1 cellular context compared by ENCODE assay signal in the genomic region with DNA sequence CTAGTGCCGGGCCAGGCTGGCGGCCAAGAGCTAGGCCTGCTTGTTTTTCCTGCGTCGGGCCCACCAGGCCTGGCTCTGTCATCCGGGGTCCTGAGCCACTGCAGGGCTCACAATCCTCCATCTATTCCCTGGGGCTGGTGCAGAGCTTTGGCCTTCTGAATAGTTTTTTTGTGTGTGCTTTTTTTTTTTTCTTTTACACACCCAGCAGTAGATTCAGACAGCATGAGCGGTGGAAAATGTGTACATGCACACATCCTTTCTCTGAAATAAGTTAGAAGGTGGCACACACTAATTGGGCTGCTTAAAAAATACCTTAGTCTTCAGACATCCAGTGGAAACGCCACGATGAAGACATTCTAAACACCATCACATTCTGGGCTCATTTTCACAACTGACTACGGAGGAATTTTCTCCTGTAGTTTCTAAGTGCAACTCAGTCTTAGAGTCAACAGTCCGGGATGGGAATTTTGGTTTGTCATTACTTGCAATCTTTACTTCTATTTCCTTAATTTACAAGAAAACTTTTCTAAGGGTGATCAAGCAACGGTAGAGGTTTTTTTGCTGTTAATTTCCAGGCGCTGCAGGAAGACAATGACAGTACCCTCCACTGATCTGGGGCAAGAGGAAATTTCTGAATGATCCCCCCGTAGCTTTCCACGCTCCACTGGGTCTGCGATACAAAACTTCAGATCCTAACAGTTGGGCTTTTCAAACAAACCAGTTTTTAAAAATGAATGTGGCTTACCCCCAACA.
TF ChIP-seq lines count a peak whose summit lies in the region.

No MANE protein-coding gene starts in this region.

TF ChIP-seq in HepG2, 621 proteins besides CTCF, POLR2A, EP300 and RAD21 (continued from another document and continues in another):
- no peak for TF ChIP-seq GPBP1L1 (CRISPR knock-in tag; IDR thresholded peaks at IDR 0.05)
- peak; percentile 60 for TF ChIP-seq YEATS2 (CRISPR knock-in tag; IDR thresholded peaks at IDR 0.05; ENCODE audit: borderline replicate concordance)
- TF ChIP-seq, protein P1, sequence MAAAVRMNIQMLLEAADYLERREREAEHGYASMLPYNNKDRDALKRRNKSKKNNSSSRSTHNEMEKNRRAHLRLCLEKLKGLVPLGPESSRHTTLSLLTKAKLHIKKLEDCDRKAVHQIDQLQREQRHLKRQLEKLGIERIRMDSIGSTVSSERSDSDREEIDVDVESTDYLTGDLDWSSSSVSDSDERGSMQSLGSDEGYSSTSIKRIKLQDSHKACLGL (CRISPR knock-in tag; IDR thresholded peaks at IDR 0.05): no peak
- TF ChIP-seq SUZ12 (IDR thresholded peaks at IDR 0.05; ENCODE audit: low read depth, low read length): no peak
- TF ChIP-seq, protein P2, sequence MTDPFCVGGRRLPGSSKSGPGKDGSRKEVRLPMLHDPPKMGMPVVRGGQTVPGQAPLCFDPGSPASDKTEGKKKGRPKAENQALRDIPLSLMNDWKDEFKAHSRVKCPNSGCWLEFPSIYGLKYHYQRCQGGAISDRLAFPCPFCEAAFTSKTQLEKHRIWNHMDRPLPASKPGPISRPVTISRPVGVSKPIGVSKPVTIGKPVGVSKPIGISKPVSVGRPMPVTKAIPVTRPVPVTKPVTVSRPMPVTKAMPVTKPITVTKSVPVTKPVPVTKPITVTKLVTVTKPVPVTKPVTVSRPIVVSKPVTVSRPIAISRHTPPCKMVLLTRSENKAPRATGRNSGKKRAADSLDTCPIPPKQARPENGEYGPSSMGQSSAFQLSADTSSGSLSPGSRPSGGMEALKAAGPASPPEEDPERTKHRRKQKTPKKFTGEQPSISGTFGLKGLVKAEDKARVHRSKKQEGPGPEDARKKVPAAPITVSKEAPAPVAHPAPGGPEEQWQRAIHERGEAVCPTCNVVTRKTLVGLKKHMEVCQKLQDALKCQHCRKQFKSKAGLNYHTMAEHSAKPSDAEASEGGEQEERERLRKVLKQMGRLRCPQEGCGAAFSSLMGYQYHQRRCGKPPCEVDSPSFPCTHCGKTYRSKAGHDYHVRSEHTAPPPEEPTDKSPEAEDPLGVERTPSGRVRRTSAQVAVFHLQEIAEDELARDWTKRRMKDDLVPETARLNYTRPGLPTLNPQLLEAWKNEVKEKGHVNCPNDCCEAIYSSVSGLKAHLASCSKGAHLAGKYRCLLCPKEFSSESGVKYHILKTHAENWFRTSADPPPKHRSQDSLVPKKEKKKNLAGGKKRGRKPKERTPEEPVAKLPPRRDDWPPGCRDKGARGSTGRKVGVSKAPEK (CRISPR knock-in tag; IDR thresholded peaks at IDR 0.05; ENCODE audit: borderline replicate concordance): no peak
- TF ChIP-seq FOXA1 (IDR thresholded peaks at IDR 0.05): no peak
- TF ChIP-seq FOXA1 (CRISPR knock-in tag; IDR thresholded peaks at IDR 0.05): no peak
- no peak for TF ChIP-seq TOPORS (CRISPR knock-in tag; IDR thresholded peaks at IDR 0.05)
- peak; percentile 23; the same call in 1 of the 2 replicates for TF ChIP-seq KLF12 (CRISPR knock-in tag; IDR thresholded peaks at IDR 0.05; ENCODE audit: borderline replicate concordance)
- no peak for TF ChIP-seq ZNF335 (CRISPR knock-in tag; IDR thresholded peaks at IDR 0.05)
- no peak for TF ChIP-seq ZNF7 (CRISPR knock-in tag; IDR thresholded peaks at IDR 0.05)
- no peak for TF ChIP-seq POLR2AphosphoS5 (IDR thresholded peaks at IDR 0.05; ENCODE audit: low read depth, low read length)
- no peak for TF ChIP-seq NCOA5 (CRISPR knock-in tag; IDR thresholded peaks at IDR 0.05)
- TF ChIP-seq, protein P3, sequence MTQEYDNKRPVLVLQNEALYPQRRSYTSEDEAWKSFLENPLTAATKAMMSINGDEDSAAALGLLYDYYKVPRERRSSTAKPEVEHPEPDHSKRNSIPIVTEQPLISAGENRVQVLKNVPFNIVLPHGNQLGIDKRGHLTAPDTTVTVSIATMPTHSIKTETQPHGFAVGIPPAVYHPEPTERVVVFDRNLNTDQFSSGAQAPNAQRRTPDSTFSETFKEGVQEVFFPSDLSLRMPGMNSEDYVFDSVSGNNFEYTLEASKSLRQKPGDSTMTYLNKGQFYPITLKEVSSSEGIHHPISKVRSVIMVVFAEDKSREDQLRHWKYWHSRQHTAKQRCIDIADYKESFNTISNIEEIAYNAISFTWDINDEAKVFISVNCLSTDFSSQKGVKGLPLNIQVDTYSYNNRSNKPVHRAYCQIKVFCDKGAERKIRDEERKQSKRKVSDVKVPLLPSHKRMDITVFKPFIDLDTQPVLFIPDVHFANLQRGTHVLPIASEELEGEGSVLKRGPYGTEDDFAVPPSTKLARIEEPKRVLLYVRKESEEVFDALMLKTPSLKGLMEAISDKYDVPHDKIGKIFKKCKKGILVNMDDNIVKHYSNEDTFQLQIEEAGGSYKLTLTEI (CRISPR knock-in tag; conservative IDR thresholded peaks at IDR 0.05): no peak
- TF ChIP-seq ZBTB38 (CRISPR knock-in tag; IDR thresholded peaks at IDR 0.05): no peak
- TF ChIP-seq TFDP2 (CRISPR knock-in tag; IDR thresholded peaks at IDR 0.05): peak; percentile 7; the same call in 1 of the 2 replicates
- 0 out of 2 replicates have a peak, but pooled peaks have one; percentile 8 for TF ChIP-seq NCOA1 (CRISPR knock-in tag; IDR thresholded peaks at IDR 0.05)
- TF ChIP-seq AGO2 (optimal IDR thresholded peaks at IDR 0.05; ENCODE audit: low read depth, low read length): peak; percentile 93
- TF ChIP-seq ZBTB14 (CRISPR knock-in tag; IDR thresholded peaks at IDR 0.05): no peak
- no peak; the same call in 1 of the 2 replicates for TF ChIP-seq ZNF724P (CRISPR knock-in tag; IDR thresholded peaks at IDR 0.05; ENCODE audit: borderline replicate concordance)
- TF ChIP-seq PTBP1 (IDR thresholded peaks at IDR 0.05; ENCODE audit: low read depth, low read length, poor library complexity, severe bottlenecking): no peak
- no peak for TF ChIP-seq MTF1 (CRISPR knock-in tag; IDR thresholded peaks at IDR 0.05)
- TF ChIP-seq ZBTB34 (CRISPR knock-in tag; IDR thresholded peaks at IDR 0.05): no peak
- TF ChIP-seq GLMP (CRISPR knock-in tag; IDR thresholded peaks at IDR 0.05; ENCODE audit: borderline replicate concordance): no peak
- 0 out of 2 replicates have a peak, but pooled peaks have one; percentile 53 for TF ChIP-seq RORA (CRISPR knock-in tag; IDR thresholded peaks at IDR 0.05)
- TF ChIP-seq TBL1XR1 (IDR thresholded peaks at IDR 0.05; ENCODE audit: borderline replicate concordance, low read length, partially characterized antibody): no peak
- TF ChIP-seq, protein P4, sequence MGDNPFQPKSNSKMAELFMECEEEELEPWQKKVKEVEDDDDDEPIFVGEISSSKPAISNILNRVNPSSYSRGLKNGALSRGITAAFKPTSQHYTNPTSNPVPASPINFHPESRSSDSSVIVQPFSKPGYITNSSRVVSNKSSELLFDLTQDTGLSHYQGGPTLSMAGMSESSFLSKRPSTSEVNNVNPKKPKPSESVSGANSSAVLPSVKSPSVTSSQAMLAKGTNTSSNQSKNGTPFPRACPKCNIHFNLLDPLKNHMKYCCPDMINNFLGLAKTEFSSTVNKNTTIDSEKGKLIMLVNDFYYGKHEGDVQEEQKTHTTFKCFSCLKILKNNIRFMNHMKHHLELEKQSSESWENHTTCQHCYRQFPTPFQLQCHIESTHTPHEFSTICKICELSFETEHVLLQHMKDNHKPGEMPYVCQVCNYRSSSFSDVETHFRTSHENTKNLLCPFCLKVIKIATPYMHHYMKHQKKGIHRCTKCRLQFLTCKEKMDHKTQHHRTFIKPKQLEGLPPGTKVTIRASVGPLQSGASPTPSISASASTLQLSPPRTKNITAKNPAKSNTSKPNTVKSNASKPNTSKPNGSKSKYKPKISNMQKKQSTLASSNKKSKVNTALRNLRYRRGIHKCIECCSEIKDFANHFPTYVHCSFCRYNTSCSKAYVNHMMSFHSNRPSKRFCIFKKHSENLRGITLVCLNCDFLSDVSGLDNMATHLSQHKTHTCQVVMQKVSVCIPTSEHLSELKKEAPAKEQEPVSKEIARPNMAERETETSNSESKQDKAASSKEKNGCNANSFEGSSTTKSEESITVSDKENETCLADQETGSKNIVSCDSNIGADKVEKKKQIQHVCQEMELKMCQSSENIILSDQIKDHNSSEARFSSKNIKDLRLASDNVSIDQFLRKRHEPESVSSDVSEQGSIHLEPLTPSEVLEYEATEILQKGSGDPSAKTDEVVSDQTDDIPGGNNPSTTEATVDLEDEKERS (CRISPR knock-in tag; IDR thresholded peaks at IDR 0.05): 0 out of 2 replicates have a peak, but pooled peaks have one; percentile 7
- no peak for TF ChIP-seq ZNF543 (CRISPR knock-in tag; IDR thresholded peaks at IDR 0.05)
- TF ChIP-seq, protein P5, sequence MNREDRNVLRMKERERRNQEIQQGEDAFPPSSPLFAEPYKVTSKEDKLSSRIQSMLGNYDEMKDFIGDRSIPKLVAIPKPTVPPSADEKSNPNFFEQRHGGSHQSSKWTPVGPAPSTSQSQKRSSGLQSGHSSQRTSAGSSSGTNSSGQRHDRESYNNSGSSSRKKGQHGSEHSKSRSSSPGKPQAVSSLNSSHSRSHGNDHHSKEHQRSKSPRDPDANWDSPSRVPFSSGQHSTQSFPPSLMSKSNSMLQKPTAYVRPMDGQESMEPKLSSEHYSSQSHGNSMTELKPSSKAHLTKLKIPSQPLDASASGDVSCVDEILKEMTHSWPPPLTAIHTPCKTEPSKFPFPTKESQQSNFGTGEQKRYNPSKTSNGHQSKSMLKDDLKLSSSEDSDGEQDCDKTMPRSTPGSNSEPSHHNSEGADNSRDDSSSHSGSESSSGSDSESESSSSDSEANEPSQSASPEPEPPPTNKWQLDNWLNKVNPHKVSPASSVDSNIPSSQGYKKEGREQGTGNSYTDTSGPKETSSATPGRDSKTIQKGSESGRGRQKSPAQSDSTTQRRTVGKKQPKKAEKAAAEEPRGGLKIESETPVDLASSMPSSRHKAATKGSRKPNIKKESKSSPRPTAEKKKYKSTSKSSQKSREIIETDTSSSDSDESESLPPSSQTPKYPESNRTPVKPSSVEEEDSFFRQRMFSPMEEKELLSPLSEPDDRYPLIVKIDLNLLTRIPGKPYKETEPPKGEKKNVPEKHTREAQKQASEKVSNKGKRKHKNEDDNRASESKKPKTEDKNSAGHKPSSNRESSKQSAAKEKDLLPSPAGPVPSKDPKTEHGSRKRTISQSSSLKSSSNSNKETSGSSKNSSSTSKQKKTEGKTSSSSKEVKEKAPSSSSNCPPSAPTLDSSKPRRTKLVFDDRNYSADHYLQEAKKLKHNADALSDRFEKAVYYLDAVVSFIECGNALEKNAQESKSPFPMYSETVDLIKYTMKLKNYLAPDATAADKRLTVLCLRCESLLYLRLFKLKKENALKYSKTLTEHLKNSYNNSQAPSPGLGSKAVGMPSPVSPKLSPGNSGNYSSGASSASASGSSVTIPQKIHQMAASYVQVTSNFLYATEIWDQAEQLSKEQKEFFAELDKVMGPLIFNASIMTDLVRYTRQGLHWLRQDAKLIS (CRISPR knock-in tag; IDR thresholded peaks at IDR 0.05): no peak
- 0 out of 2 replicates have a peak, but pooled peaks have one; percentile 6 for TF ChIP-seq RELA (CRISPR knock-in tag; IDR thresholded peaks at IDR 0.05)
- TF ChIP-seq, protein P6, sequence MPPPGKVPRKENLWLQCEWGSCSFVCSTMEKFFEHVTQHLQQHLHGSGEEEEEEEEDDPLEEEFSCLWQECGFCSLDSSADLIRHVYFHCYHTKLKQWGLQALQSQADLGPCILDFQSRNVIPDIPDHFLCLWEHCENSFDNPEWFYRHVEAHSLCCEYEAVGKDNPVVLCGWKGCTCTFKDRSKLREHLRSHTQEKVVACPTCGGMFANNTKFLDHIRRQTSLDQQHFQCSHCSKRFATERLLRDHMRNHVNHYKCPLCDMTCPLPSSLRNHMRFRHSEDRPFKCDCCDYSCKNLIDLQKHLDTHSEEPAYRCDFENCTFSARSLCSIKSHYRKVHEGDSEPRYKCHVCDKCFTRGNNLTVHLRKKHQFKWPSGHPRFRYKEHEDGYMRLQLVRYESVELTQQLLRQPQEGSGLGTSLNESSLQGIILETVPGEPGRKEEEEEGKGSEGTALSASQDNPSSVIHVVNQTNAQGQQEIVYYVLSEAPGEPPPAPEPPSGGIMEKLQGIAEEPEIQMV (CRISPR knock-in tag; IDR thresholded peaks at IDR 0.05; ENCODE audit: low read depth): no peak
- TF ChIP-seq SNAPC5 (CRISPR knock-in tag; IDR thresholded peaks at IDR 0.05; ENCODE audit: borderline replicate concordance): no peak
